Comparison of ENCODE assay signal across 20 cellular contexts in genomic region chrX:109345866-109346265, GRCh38.
"Had no signal": no experiment of that assay in that cellular context is flagged by ENCODE, and none has a peak within 500 bp of the region (broad histone marks: within the 10 kb centered on the region; RNA-seq: fewer than 3 reads in every experiment).

No MANE protein-coding gene starts in this region.

- H3K4me3 ChIP-seq: coronary artery, left lung, ovary, prostate gland, tibial artery had no signal

- H3K27ac ChIP-seq: coronary artery, left lung, ovary, prostate gland, tibial artery had no signal

- H3K9me3 Mint-ChIP-seq: activated naive CD4-positive, alpha-beta T cell treated with anti-CD3 and anti-CD28 coated beads, Interleukin-2, amount 50 U/mL, for 72 hours; activated T-cell treated with anti-CD3 and anti-CD28 coated beads, Interleukin-2, amount 50 U/mL, for 24 hours; activated T-helper 17 cell treated with anti-CD3 and anti-CD28 coated beads, Interleukin-2, amount 50 U/mL, for 72 hours; natural killer cell; stimulated activated naive CD8-positive, alpha-beta T cell treated with anti-CD3 and anti-CD28 coated beads, Interleukin-15, amount 100 ng/mL, for 72 hours had no signal

- H3K9me3 ChIP-seq: left lung, ovary, prostate gland, tibial artery had no signal

- H3K4me1 ChIP-seq: left lung, prostate gland, tibial artery had no signal

- H3K27me3 Mint-ChIP-seq: activated T-helper 17 cell treated with anti-CD3 and anti-CD28 coated beads, Interleukin-2, amount 50 U/mL, for 72 hours; stimulated activated naive CD8-positive, alpha-beta T cell treated with anti-CD3 and anti-CD28 coated beads, Interleukin-15, amount 100 ng/mL, for 72 hours had no signal

- H3K36me3 Mint-ChIP-seq: activated naive CD4-positive, alpha-beta T cell treated with anti-CD3 and anti-CD28 coated beads, Interleukin-2, amount 50 U/mL, for 72 hours; immature natural killer cell; natural killer cell had no signal

- H3K4me1 Mint-ChIP-seq: activated T-helper 17 cell treated with anti-CD3 and anti-CD28 coated beads, Interleukin-2, amount 50 U/mL, for 72 hours; immature natural killer cell; natural killer cell had no signal

- H3K27me3 ChIP-seq: left lung, ovary, tibial artery had no signal

- H3K4me3 Mint-ChIP-seq: activated T-cell treated with anti-CD3 and anti-CD28 coated beads, Interleukin-2, amount 50 U/mL, for 24 hours; activated T-helper 17 cell treated with anti-CD3 and anti-CD28 coated beads, Interleukin-2, amount 50 U/mL, for 72 hours; immature natural killer cell; natural killer cell; stimulated activated naive CD8-positive, alpha-beta T cell treated with anti-CD3 and anti-CD28 coated beads, Interleukin-15, amount 100 ng/mL, for 72 hours had no signal

- H3K27ac Mint-ChIP-seq: activated naive CD4-positive, alpha-beta T cell treated with anti-CD3 and anti-CD28 coated beads, Interleukin-2, amount 50 U/mL, for 72 hours; activated T-cell treated with anti-CD3 and anti-CD28 coated beads, Interleukin-2, amount 50 U/mL, for 24 hours; activated T-helper 17 cell treated with anti-CD3 and anti-CD28 coated beads, Interleukin-2, amount 50 U/mL, for 72 hours; immature natural killer cell; natural killer cell; stimulated activated naive CD8-positive, alpha-beta T cell treated with anti-CD3 and anti-CD28 coated beads, Interleukin-15, amount 100 ng/mL, for 72 hours had no signal

- ATAC-seq: activated naive CD4-positive, alpha-beta T cell treated with anti-CD3 and anti-CD28 coated beads, Interleukin-2, amount 50 U/mL, for 72 hours; activated T-helper 17 cell treated with anti-CD3 and anti-CD28 coated beads, Interleukin-2, amount 50 U/mL, for 72 hours; left lung; natural killer cell; stimulated activated naive CD8-positive, alpha-beta T cell treated with anti-CD3 and anti-CD28 coated beads, Interleukin-15, amount 100 ng/mL, for 72 hours had no signal

- DNase-seq: activated CD8-positive, alpha-beta memory T cell treated with anti-CD3 and anti-CD28 coated beads for 24 hours; activated CD8-positive, alpha-beta memory T cell treated with anti-CD3 and anti-CD28 coated beads, Interleukin-2, amount 50 U/mL, for 4 hours; activated T-cell treated with anti-CD3 and anti-CD28 coated beads, Interleukin-2, amount 50 U/mL, for 24 hours; effector CD4-positive, alpha-beta T cell; erythroblast; immature natural killer cell; left lung; mammary epithelial cell; midbrain; natural killer cell; ovary; stimulated activated CD4-positive, alpha-beta T cell treated with anti-CD3 and anti-CD28 coated beads, Interleukin-12 subunit alpha, Interleukin-12 subunit beta, amount 100 ng/mL, for 4 hours; stimulated activated CD4-positive, alpha-beta T cell treated with anti-CD3 and anti-CD28 coated beads, Interleukin-4, amount 100 ng/mL, for 4 hours; stimulated activated naive CD8-positive, alpha-beta T cell treated with anti-CD3 and anti-CD28 coated beads, Interleukin-15, amount 100 ng/mL, for 72 hours; T-helper 9 cell; tibial artery had no signal

- H3K36me3 ChIP-seq: left lung, ovary, prostate gland, tibial artery had no signal
